9 cellular contexts compared by ENCODE assay signal in the genomic region with DNA sequence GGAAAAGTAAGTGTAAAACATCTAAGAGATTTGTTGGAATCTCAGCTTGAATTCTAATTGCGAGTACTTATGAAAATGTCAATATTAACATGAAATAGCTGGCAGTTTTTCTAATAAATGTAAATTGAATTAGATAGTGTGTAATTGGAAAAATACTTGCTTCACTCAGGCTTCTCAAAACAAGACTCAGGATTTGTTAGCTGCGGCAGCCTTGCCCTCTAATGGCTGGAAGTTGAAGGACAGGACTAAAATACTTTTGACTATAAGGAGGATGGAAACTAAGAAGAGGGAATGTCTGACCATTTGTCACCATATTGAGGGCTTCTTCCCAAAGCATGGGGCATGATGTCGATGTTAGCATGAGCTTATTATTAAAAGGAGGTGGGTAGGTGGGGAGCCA.
DNase-seq lines count a peak whose midpoint lies in the region; ATAC-seq, FAIRE-seq and TF ChIP-seq lines count a peak whose summit lies in the region.
"Had no signal": no experiment of that assay in that cellular context is flagged by ENCODE, and none has a peak within 500 bp of the region (broad histone marks: within the 10 kb centered on the region; RNA-seq: fewer than 3 reads in every experiment).

No MANE protein-coding gene starts in this region.

- TF ChIP-seq EP300 in HepG2 (IDR thresholded peaks at IDR 0.05; ENCODE audit: low read depth in 2 of 2, low read length in 2 of 2), result no peak
- no peak for TF ChIP-seq EP300 in HepG2 (CRISPR knock-in tag; IDR thresholded peaks at IDR 0.05; ENCODE audit: borderline replicate concordance)

- CTCF ChIA-PET in HepG2 (lab: Yijun Ruan, JAX; ENCODE audit: low intra/inter-chr PET ratio, low total read pairs), result interaction anchor here (1.0 to 1.2 kb wide), 2 partner anchors 396 to 414 kb away, joined by 3 to 6 read pairs; no protein-coding TSS in a partner anchor

- H2AFZ ChIP-seq in KMS-11 (ENCODE audit: low read depth), result no peak overlapping the region
- no peak overlapping the region for H2AFZ ChIP-seq in HepG2 (ENCODE audit: low read length)

- no TSS peak for BruUV-seq in HepG2 (replicated peaks; lab: Mats Ljungman, UMichigan)

- peaks cover 11% of the 10 kb centered on the region; the same call in 1 of the 2 replicates for H4K20me1 ChIP-seq in BLaER1
- H4K20me1 ChIP-seq in KMS-11 (ENCODE audit: insufficient read depth), result no peaks in the 10 kb centered on the region
- no peaks in the 10 kb centered on the region for H4K20me1 ChIP-seq in HepG2 (ENCODE audit: insufficient read depth, low read length)

- H3K4me2 ChIP-seq in BLaER1, result 0 out of 2 replicates have a peak overlapping the region, but pooled peaks have one; percentile 89
- peak overlapping the region; percentile 58 for H3K4me2 ChIP-seq in KMS-11
- no peak overlapping the region for H3K4me2 ChIP-seq in HepG2 (ENCODE audit: low read depth, low read length)

- H3K27me3 ChIP-seq in BLaER1 (no peaks in the 10 kb centered on the region), KMS-11 (ENCODE audit: insufficient read depth, low read depth) (peaks cover 7% of the 10 kb centered on the region; the same call in 1 of the 2 replicates), ascending aorta (no peaks in the 10 kb centered on the region), HepG2 (ENCODE audit: control insufficient read depth in 1 of 2, insufficient read depth in 2 of 2, low read length in 2 of 2) (peaks cover 0 to 20% of the 10 kb centered on the region in 2 experiments; a peak in 2 of 5 replicates), gastrocnemius medialis (peaks cover 5 to 8% (median 6%) of the 10 kb centered on the region in 3 donors)

- TF ChIP-seq POLR2A in HepG2 (IDR thresholded peaks at IDR 0.05; ENCODE audit: insufficient read depth in 1 of 2, low read depth in 2 of 2, low read length in 2 of 2) (no peak), gastrocnemius medialis (IDR thresholded peaks at IDR 0.05) (no peak)

- TF ChIP-seq CTCF in KMS-11 (conservative IDR thresholded peaks at IDR 0.05; ENCODE audit: low read depth, low read length) (no peak), ascending aorta (IDR thresholded peaks at IDR 0.05) (peak; percentile 36 to 60 (median 36)), HepG2 (CRISPR knock-in tag; IDR thresholded peaks at IDR 0.05) (peak; percentile 64), gastrocnemius medialis (IDR thresholded peaks at IDR 0.05 in 4 of 5, conservative IDR thresholded peaks at IDR 0.05 in 1 of 5) (no peak)

- H3K4me1 ChIP-seq in BLaER1 (peaks cover 52% of the 10 kb centered on the region), KMS-11 (ENCODE audit: low read depth, poor library complexity, severe bottlenecking) (peaks cover 32% of the 10 kb centered on the region), ascending aorta (peaks cover 0 to 9% of the 10 kb centered on the region in 2 donors), HepG2 (ENCODE audit: insufficient read depth, low read length) (peaks cover 20% of the 10 kb centered on the region), gastrocnemius medialis (no peaks in the 10 kb centered on the region)

- DNase-seq in ascending aorta (ENCODE audit: low spot score in 2 of 2), result no peak
- no peak for DNase-seq in HepG2 (ENCODE audit: low spot score)
- DNase-seq in HuH-7.5 (ENCODE audit: low spot score), result no peak
- DNase-seq in gastrocnemius medialis, result no peak
- DNase-seq: left cardiac atrium had no signal

- intact Hi-C loops in ascending aorta (cut with DNase I) (no loop called here), HepG2 (cut with micrococcal nuclease; ENCODE audit: unreplicated experiment) (no loop called here), gastrocnemius medialis (cut with DNase I; ENCODE audit: low total_unique reads) (no loop called here)

- H3K79me2 ChIP-seq in KMS-11 (ENCODE audit: insufficient read depth, low read depth) (no peaks in the 10 kb centered on the region), HepG2 (ENCODE audit: insufficient read depth, low read length) (no peaks in the 10 kb centered on the region)

- FAIRE-seq in HepG2 (lab: Jason Lieb, UNC), result peak; percentile 43

- H3K4me3 ChIP-seq in BLaER1 (no peak overlapping the region), KMS-11 (IDR thresholded peaks at IDR 0.05; ENCODE audit: insufficient read depth, low read depth, low read length) (no peak overlapping the region), ascending aorta (no peak overlapping the region), HepG2 (replicated peaks in 1 of 3; ENCODE audit: insufficient read depth in 1 of 3, low read depth in 2 of 3, low read length in 3 of 3) (no peak overlapping the region), gastrocnemius medialis (no peak overlapping the region)

- ATAC-seq in HepG2 (peak; percentile 51; the same call in 2 of the 3 replicates), HG03469 (IDR thresholded peaks at IDR 0.05; ENCODE audit: unreplicated experiment) (no peak), gastrocnemius medialis (no peak), GM21528 (IDR thresholded peaks at IDR 0.05; ENCODE audit: low FRiP score, unreplicated experiment) (no peak)
- ATAC-seq: left cardiac atrium had no signal

- TF ChIP-seq RAD21 in HepG2 (CRISPR knock-in tag; IDR thresholded peaks at IDR 0.05), result peak; percentile 38; the same call in 1 of the 2 replicates

- POLR2A ChIA-PET in HepG2 (lab: Yijun Ruan, JAX), result no interaction called here

- WGBS in HepG2 (ENCODE audit: low lambda C conversion rate), result under 1% methylated on average over 3 of the region's 3 CpGs

- H3K9me3 ChIP-seq in BLaER1, result no peaks in the 10 kb centered on the region
- H3K9me3 ChIP-seq in ascending aorta, result no peaks in the 10 kb centered on the region
- no peaks in the 10 kb centered on the region for H3K9me3 ChIP-seq in HepG2 (ENCODE audit: low read length)
- no peaks in the 10 kb centered on the region for H3K9me3 ChIP-seq in gastrocnemius medialis

- H3K9ac ChIP-seq in BLaER1 (no peak overlapping the region), KMS-11 (no peak overlapping the region), HepG2 (ENCODE audit: insufficient read depth, low read depth, low read length) (no peak overlapping the region)

- H3K27ac ChIP-seq in BLaER1 (no peak overlapping the region), KMS-11 (no peak overlapping the region), ascending aorta (no peak overlapping the region), HepG2 (ENCODE audit: extremely low read length, insufficient read depth, low read length) (no peak overlapping the region), gastrocnemius medialis (no peak overlapping the region)

- in situ Hi-C loops in HepG2 (cut with HindIII; ENCODE audit: extremely low pct_ligation_motif_present, low pct_unique_long_range_greater_than_20kb), result no loop called here
- in situ Hi-C loops in gastrocnemius medialis (cut with MboI; ENCODE audit: low sequenced_read_pairs in 4 of 4), result no loop called here

- no peaks in the 10 kb centered on the region for H3K36me3 ChIP-seq in BLaER1
- no peaks in the 10 kb centered on the region for H3K36me3 ChIP-seq in KMS-11 (ENCODE audit: insufficient read depth)
- no peaks in the 10 kb centered on the region for H3K36me3 ChIP-seq in ascending aorta
- no peaks in the 10 kb centered on the region for H3K36me3 ChIP-seq in HepG2 (replicated peaks in 1 of 2; ENCODE audit: control insufficient read depth in 1 of 2, insufficient read depth in 2 of 2, low read length in 2 of 2)
- no peaks in the 10 kb centered on the region for H3K36me3 ChIP-seq in gastrocnemius medialis

TF ChIP-seq in HepG2, 621 proteins besides CTCF, POLR2A, EP300 and RAD21:
- TF ChIP-seq, protein P1, sequence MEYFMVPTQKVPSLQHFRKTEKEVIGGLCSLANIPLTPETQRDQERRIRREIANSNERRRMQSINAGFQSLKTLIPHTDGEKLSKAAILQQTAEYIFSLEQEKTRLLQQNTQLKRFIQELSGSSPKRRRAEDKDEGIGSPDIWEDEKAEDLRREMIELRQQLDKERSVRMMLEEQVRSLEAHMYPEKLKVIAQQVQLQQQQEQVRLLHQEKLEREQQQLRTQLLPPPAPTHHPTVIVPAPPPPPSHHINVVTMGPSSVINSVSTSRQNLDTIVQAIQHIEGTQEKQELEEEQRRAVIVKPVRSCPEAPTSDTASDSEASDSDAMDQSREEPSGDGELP (IDR thresholded peaks at IDR 0.05; ENCODE audit: borderline replicate concordance, low read depth), result no peak
- no peak for TF ChIP-seq ZNF335 (CRISPR knock-in tag; IDR thresholded peaks at IDR 0.05)
- TF ChIP-seq, protein P2, sequence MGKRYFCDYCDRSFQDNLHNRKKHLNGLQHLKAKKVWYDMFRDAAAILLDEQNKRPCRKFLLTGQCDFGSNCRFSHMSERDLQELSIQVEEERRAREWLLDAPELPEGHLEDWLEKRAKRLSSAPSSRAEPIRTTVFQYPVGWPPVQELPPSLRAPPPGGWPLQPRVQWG (CRISPR knock-in tag; IDR thresholded peaks at IDR 0.05; ENCODE audit: borderline replicate concordance, low read depth), result no peak
- TF ChIP-seq, protein P3, sequence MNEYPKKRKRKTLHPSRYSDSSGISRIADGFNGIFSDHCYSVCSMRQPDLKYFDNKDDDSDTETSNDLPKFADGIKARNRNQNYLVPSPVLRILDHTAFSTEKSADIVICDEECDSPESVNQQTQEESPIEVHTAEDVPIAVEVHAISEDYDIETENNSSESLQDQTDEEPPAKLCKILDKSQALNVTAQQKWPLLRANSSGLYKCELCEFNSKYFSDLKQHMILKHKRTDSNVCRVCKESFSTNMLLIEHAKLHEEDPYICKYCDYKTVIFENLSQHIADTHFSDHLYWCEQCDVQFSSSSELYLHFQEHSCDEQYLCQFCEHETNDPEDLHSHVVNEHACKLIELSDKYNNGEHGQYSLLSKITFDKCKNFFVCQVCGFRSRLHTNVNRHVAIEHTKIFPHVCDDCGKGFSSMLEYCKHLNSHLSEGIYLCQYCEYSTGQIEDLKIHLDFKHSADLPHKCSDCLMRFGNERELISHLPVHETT (CRISPR knock-in tag; conservative IDR thresholded peaks at IDR 0.05), result no peak
- TF ChIP-seq SMC3 (IDR thresholded peaks at IDR 0.05; ENCODE audit: low read length), result peak; percentile 38; the same call in 1 of the 2 replicates
- TF ChIP-seq NAIF1 (CRISPR knock-in tag; IDR thresholded peaks at IDR 0.05; ENCODE audit: borderline replicate concordance), result no peak
- TF ChIP-seq STAG1 (CRISPR knock-in tag; IDR thresholded peaks at IDR 0.05), result peak; percentile 65
TF ChIP-seq in HepG2: peak in this region for 2.

Comparison
In these comparisons a context has a peak if more than half of its experiments do, and no peak if none do; other contexts are left out.
1. CTCF ChIP-seq: peak in ascending aorta (3 of 3) and HepG2 (single experiment); none in KMS-11 (single experiment) and gastrocnemius medialis (0 of 5).